Comparison of ENCODE assay signal across 1 cellular context in genomic region chr13:106522112-106522511, GRCh38.
TF ChIP-seq lines count a peak whose summit lies in the region.

No MANE protein-coding gene starts in this region.

TF ChIP-seq in endothelial cell of umbilical vein, 7 proteins besides CTCF, POLR2A, EP300 and RAD21:
- TF ChIP-seq EZH2 (IDR thresholded peaks at IDR 0.05; ENCODE audit: borderline replicate concordance, low read depth, low read length, severe bottlenecking) (no peak), MAX (IDR thresholded peaks at IDR 0.05; ENCODE audit: insufficient read depth, insufficient read length) (no peak), MYC (IDR thresholded peaks at IDR 0.05; ENCODE audit: low read depth, low read length) (no peak)
